ENCODE assay signal across 33 cellular contexts in genomic region chr2:38415023-38415422, GRCh38.
"Had no signal": no experiment of that assay in that cellular context is flagged by ENCODE, and none has a peak within 500 bp of the region (broad histone marks: within the 10 kb centered on the region; RNA-seq: fewer than 3 reads in every experiment).

No MANE protein-coding gene starts in this region.

- H3K4me3 ChIP-seq: ascending aorta, SJCRH30, SK-N-MC had no signal

- DNase-seq: activated CD4-positive, alpha-beta memory T cell treated with anti-CD3 and anti-CD28 coated beads, Interleukin-2, amount 10 ng/mL, durations not matched to agents 7 days and 5 days; activated CD4-positive, alpha-beta T cell treated with anti-CD3 and anti-CD28 coated beads for 1 hour; activated CD4-positive, alpha-beta T cell treated with anti-CD3 and anti-CD28 coated beads for 48 hours; activated CD4-positive, CD25-positive, alpha-beta regulatory T cell; activated CD8-positive, alpha-beta memory T cell treated with anti-CD3 and anti-CD28 coated beads for 24 hours; activated CD8-positive, alpha-beta memory T cell treated with anti-CD3 and anti-CD28 coated beads, Interleukin-2, amount 10 ng/mL, durations not matched to agents 7 days and 5 days; activated effector memory CD4-positive, alpha-beta T cell treated with anti-CD3 and anti-CD28 coated beads, Interleukin-2, amount 50 U/mL, for 16 hours; activated naive CD4-positive, alpha-beta T cell; activated naive CD8-positive, alpha-beta T cell treated with anti-CD3 and anti-CD28 coated beads, Interleukin-2, amount 10 ng/mL, durations not matched to agents 7 days and 5 days; activated T-cell treated with anti-CD3 and anti-CD28 coated beads, Interleukin-2, amount 50 U/mL, for 1 hour; activated T-cell treated with anti-CD3 and anti-CD28 coated beads, Interleukin-2, amount 50 U/mL, for 72 hours; amygdala; KG1; MM.1S; MV-4-11; NCI-H1092; NCI-H1436 treated with DMSO at 0.1 percent for 48 hours; NCI-H1694 treated with DMSO at 0.1 percent for 48 hours; NCI-H2029; NCI-H2171; NCI-H510A; NCI-H748 treated with DMSO at 0.1 percent for 48 hours; OCI-M1; SHP77; SJCRH30; T1000; WERI-Rb-1 had no signal

- H3K4me1 Mint-ChIP-seq: activated CD4-positive, alpha-beta memory T cell treated with anti-CD3 and anti-CD28 coated beads, Interleukin-2, amount 10 ng/mL, durations not matched to agents 7 days and 5 days; activated CD8-positive, alpha-beta memory T cell treated with anti-CD3 and anti-CD28 coated beads, Interleukin-2, amount 10 ng/mL, durations not matched to agents 7 days and 5 days; activated naive CD4-positive, alpha-beta T cell treated with anti-CD3 and anti-CD28 coated beads, Interleukin-2, amount 50 U/mL, for 24 hours; activated naive CD8-positive, alpha-beta T cell treated with anti-CD3 and anti-CD28 coated beads, Interleukin-2, amount 10 ng/mL, durations not matched to agents 7 days and 5 days; activated T-helper 17 cell treated with anti-CD3 and anti-CD28 coated beads, Interleukin-2, amount 50 U/mL, for 72 hours had no signal

- H3K9me3 Mint-ChIP-seq: activated naive CD4-positive, alpha-beta T cell treated with anti-CD3 and anti-CD28 coated beads, Interleukin-2, amount 50 U/mL, for 24 hours had no signal

- H3K27me3 Mint-ChIP-seq: activated naive CD4-positive, alpha-beta T cell treated with anti-CD3 and anti-CD28 coated beads, Interleukin-2, amount 50 U/mL, for 24 hours had no signal

- H3K27ac ChIP-seq: ascending aorta, SJCRH30, SK-N-MC, WERI-Rb-1 had no signal

- H3K36me3 Mint-ChIP-seq: IgD-negative memory B cell had no signal

- H3K27me3 ChIP-seq: ascending aorta, SJCRH30 had no signal

- H3K4me1 ChIP-seq: SJCRH30 had no signal

- ATAC-seq: activated CD8-positive, alpha-beta memory T cell treated with anti-CD3 and anti-CD28 coated beads, Interleukin-2, amount 10 ng/mL, durations not matched to agents 7 days and 5 days; activated T-cell treated with anti-CD3 and anti-CD28 coated beads, Interleukin-2, amount 50 U/mL, for 72 hours; activated T-helper 17 cell treated with anti-CD3 and anti-CD28 coated beads, Interleukin-2, amount 50 U/mL, for 72 hours; Panc1 had no signal

- H3K27ac Mint-ChIP-seq: activated CD4-positive, alpha-beta memory T cell treated with anti-CD3 and anti-CD28 coated beads, Interleukin-2, amount 10 ng/mL, durations not matched to agents 7 days and 5 days; activated CD8-positive, alpha-beta memory T cell treated with anti-CD3 and anti-CD28 coated beads, Interleukin-2, amount 10 ng/mL, durations not matched to agents 7 days and 5 days; activated naive CD4-positive, alpha-beta T cell treated with anti-CD3 and anti-CD28 coated beads, Interleukin-2, amount 50 U/mL, for 24 hours; activated naive CD8-positive, alpha-beta T cell treated with anti-CD3 and anti-CD28 coated beads, Interleukin-2, amount 10 ng/mL, durations not matched to agents 7 days and 5 days; activated T-cell treated with anti-CD3 and anti-CD28 coated beads, Interleukin-2, amount 50 U/mL, for 72 hours; activated T-helper 17 cell treated with anti-CD3 and anti-CD28 coated beads, Interleukin-2, amount 50 U/mL, for 72 hours; IgD-negative memory B cell had no signal

- H3K4me3 Mint-ChIP-seq: activated CD4-positive, alpha-beta memory T cell treated with anti-CD3 and anti-CD28 coated beads, Interleukin-2, amount 10 ng/mL, durations not matched to agents 7 days and 5 days; activated CD8-positive, alpha-beta memory T cell treated with anti-CD3 and anti-CD28 coated beads, Interleukin-2, amount 10 ng/mL, durations not matched to agents 7 days and 5 days; activated naive CD4-positive, alpha-beta T cell treated with anti-CD3 and anti-CD28 coated beads, Interleukin-2, amount 50 U/mL, for 24 hours; activated naive CD8-positive, alpha-beta T cell treated with anti-CD3 and anti-CD28 coated beads, Interleukin-2, amount 10 ng/mL, durations not matched to agents 7 days and 5 days; activated T-cell treated with anti-CD3 and anti-CD28 coated beads, Interleukin-2, amount 50 U/mL, for 72 hours; activated T-helper 17 cell treated with anti-CD3 and anti-CD28 coated beads, Interleukin-2, amount 50 U/mL, for 72 hours; IgD-negative memory B cell had no signal

- H3K36me3 ChIP-seq: ascending aorta, SJCRH30, WERI-Rb-1 had no signal
